13 cellular contexts compared by ENCODE assay signal in the genomic region with DNA sequence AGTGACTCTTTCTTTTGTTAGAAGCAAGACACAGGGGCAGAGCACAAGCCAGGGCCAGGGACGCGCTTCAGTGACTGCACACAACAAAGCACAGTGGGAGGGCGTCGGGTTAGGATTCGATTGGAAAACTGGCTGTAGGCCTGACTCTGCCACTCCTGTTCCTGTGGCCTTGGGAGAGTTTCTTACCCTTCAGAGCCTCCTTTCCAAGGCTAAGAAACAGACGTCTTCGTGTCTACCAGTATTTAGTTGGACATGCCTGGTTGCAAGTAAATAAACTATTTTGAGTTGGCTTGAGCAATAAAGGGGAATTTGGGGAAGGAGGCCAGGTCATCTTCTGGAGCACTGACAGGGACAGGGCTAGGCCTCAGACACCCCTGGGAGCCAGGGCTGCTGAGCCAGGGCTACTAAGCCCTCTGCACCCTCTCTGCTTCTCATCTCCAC.
DNase-seq lines count a peak whose midpoint lies in the region; ATAC-seq and TF ChIP-seq lines count a peak whose summit lies in the region.
"Had no signal": no experiment of that assay in that cellular context is flagged by ENCODE, and none has a peak within 500 bp of the region (broad histone marks: within the 10 kb centered on the region; RNA-seq: fewer than 3 reads in every experiment).

No MANE protein-coding gene starts in this region.

- no peaks in the 10 kb centered on the region for H3K27me3 ChIP-seq in IMR-90 (ENCODE audit: control insufficient read depth, insufficient read depth, low read length)
- H3K27me3 ChIP-seq in ovary: no peaks in the 10 kb centered on the region
- H3K27me3 ChIP-seq: brain microvascular endothelial cell had no signal

- H4K91ac ChIP-seq in IMR-90 (ENCODE audit: insufficient read depth, low read depth, low read length): peak overlapping the region; percentile 68; the same call in 1 of the 2 replicates

- in situ Hi-C loops in IMR-90 (cut with MboI; ENCODE audit: low sequenced_read_pairs): no loop called here

- no peak overlapping the region for H3K9ac ChIP-seq in IMR-90 (ENCODE audit: low read depth, low read length)

- TF ChIP-seq POLR2A in IMR-90 (IDR thresholded peaks at IDR 0.05; ENCODE audit: low read depth, low read length) (no peak), ovary (IDR thresholded peaks at IDR 0.05) (no peak)

- H3K27ac ChIP-seq in C4-2B (peak overlapping the region; percentile 46), IMR-90 (ENCODE audit: insufficient read depth, low read length) (peak overlapping the region; percentile 7; the same call in 1 of the 2 replicates), ovary (no peak overlapping the region)
- H3K27ac ChIP-seq: brain microvascular endothelial cell had no signal

- H3K56ac ChIP-seq in IMR-90 (ENCODE audit: extremely low read depth, insufficient read depth, low read length): 0 out of 2 replicates have a peak overlapping the region, but pooled peaks have one; percentile 2

- H3K18ac ChIP-seq in IMR-90 (ENCODE audit: low read depth, low read length): peak overlapping the region; percentile 16

- peak overlapping the region in 1 of 2 experiments; percentile 66; a peak in 1 of 4 replicates for H4K8ac ChIP-seq in IMR-90 (ENCODE audit: low read depth in 2 of 2, low read length in 2 of 2)

- H3K4me3 ChIP-seq in IMR-90 (ENCODE audit: insufficient read depth, low read depth, low read length) (no peak overlapping the region), ovary (no peak overlapping the region)

- H2BK5ac ChIP-seq in IMR-90 (ENCODE audit: low read depth, low read length, poor library complexity, severe bottlenecking): no peak overlapping the region

- peak overlapping the region; percentile 51 for H3K4ac ChIP-seq in IMR-90 (ENCODE audit: low read depth, low read length)

- TF ChIP-seq RAD21 in IMR-90 (IDR thresholded peaks at IDR 0.05; ENCODE audit: low read length): no peak

- H4K5ac ChIP-seq in IMR-90 (ENCODE audit: low read depth, low read length): no peak overlapping the region

- TF ChIP-seq EP300 in ovary (IDR thresholded peaks at IDR 0.05): no peak

- 0 out of 2 replicates have a peak, but pooled peaks cover 3% of the 10 kb centered on the region for H3K9me3 ChIP-seq in IMR-90 (ENCODE audit: control insufficient read depth, insufficient read depth, low read length)
- H3K9me3 ChIP-seq in ovary: no peaks in the 10 kb centered on the region

- H2BK15ac ChIP-seq in IMR-90 (ENCODE audit: low read depth, low read length): peak overlapping the region; percentile 47; the same call in 1 of the 3 replicates

- no peak overlapping the region for H3K4me2 ChIP-seq in IMR-90 (ENCODE audit: low read depth, low read length)

- no TSS peak for BruUV-seq in IMR-90 (replicated peaks; lab: Mats Ljungman, UMichigan)

- H2AK9ac ChIP-seq in IMR-90 (replicated peaks; ENCODE audit: low read depth, low read length, poor library complexity): no peak overlapping the region

- no peak for TF ChIP-seq CTCF in C4-2B (conservative IDR thresholded peaks at IDR 0.05)
- TF ChIP-seq CTCF in IMR-90 (conservative IDR thresholded peaks at IDR 0.05; ENCODE audit: low read depth, low read length): no peak
- TF ChIP-seq CTCF in ovary (IDR thresholded peaks at IDR 0.05): no peak

- POLR2A ChIA-PET in IMR-90 (lab: Charles Lee; ENCODE audit: unreplicated experiment): interaction anchor here (0.8 kb wide), 1 partner anchor 42 kb away, joined by 3 read pairs; no protein-coding TSS in a partner anchor

- H2BK20ac ChIP-seq in IMR-90 (ENCODE audit: low read depth, low read length): peak overlapping the region; percentile 57

- H2AK5ac ChIP-seq in IMR-90 (ENCODE audit: low read depth, low read length): peak overlapping the region; percentile 47; the same call in 1 of the 2 replicates

- no peaks in the 10 kb centered on the region for H3K79me1 ChIP-seq in IMR-90 (ENCODE audit: low read depth in 1 of 2, low read length in 2 of 2)

- ATAC-seq in IMR-90 (ENCODE audit: low read depth) (no peak), HG02610 (IDR thresholded peaks at IDR 0.05; ENCODE audit: unreplicated experiment) (no peak)

- H2BK120ac ChIP-seq in IMR-90 (ENCODE audit: low read depth, low read length): peak overlapping the region; percentile 90

- DNase-seq in IMR-90 (no peak), NCI-H748 treated with DMSO at 0.1 percent for 48 hours (lab: John Stamatoyannopoulos, UW) (peak; percentile 73), kidney tubule cell (ENCODE audit: low spot score) (peak; percentile 89), HUDEP-2 (lab: John Stamatoyannopoulos, UW; ENCODE audit: unreplicated experiment in 76 of 76) (no peak), SK-N-DZ (ENCODE audit: low spot score) (no peak), ovary (no peak)
- DNase-seq: brain microvascular endothelial cell; CD4-positive, alpha-beta memory T cell; islet precursor cell; KG1; stimulated activated CD4-positive, alpha-beta T cell treated with anti-CD3 and anti-CD28 coated beads, Interleukin-4, amount 100 ng/mL, for 24 hours had no signal

- H3K36me3 ChIP-seq in IMR-90 (ENCODE audit: control insufficient read depth, insufficient read depth, low read length) (no peaks in the 10 kb centered on the region), ovary (no peaks in the 10 kb centered on the region)
- H3K36me3 ChIP-seq: brain microvascular endothelial cell had no signal

- intact Hi-C loops in IMR-90 (cut with micrococcal nuclease): no loop called here
- intact Hi-C loops in ovary (cut with DNase I): no loop called here

- H2AFZ ChIP-seq in IMR-90 (replicated peaks; ENCODE audit: low read length, poor library complexity): no peak overlapping the region

- CTCF ChIA-PET in IMR-90 (lab: Yijun Ruan, JAX): interaction anchor here (0.6 kb wide), 1 partner anchor 53 kb away, joined by 3 read pairs; no protein-coding TSS in a partner anchor

- peak overlapping the region; percentile 59 for H3K14ac ChIP-seq in IMR-90 (replicated peaks; ENCODE audit: low read depth, low read length)

- 0 out of 2 replicates have a peak, but pooled peaks cover 10% of the 10 kb centered on the region for H3K9me1 ChIP-seq in IMR-90 (ENCODE audit: insufficient read depth, low read length)

- H3K23ac ChIP-seq in IMR-90 (ENCODE audit: low read depth, low read length): 0 out of 2 replicates have a peak overlapping the region, but pooled peaks have one; percentile 31

- no peaks in the 10 kb centered on the region for H4K20me1 ChIP-seq in IMR-90 (ENCODE audit: insufficient read depth, low read length)

- peaks cover 7% of the 10 kb centered on the region for H3K4me1 ChIP-seq in IMR-90 (ENCODE audit: control insufficient read depth, insufficient read depth, low read length)
- H3K4me1 ChIP-seq in ovary (ENCODE audit: insufficient read depth): no peaks in the 10 kb centered on the region

- WGBS in IMR-90 (ENCODE audit: extremely low coverage in 2 of 2, insufficient read length in 1 of 2), 2 experiments: no CpG with 5 or more reads among the region's 7 CpGs
- 28 to 39% (median 29%) methylated on average over 7 of the region's 7 CpGs for WGBS in ovary, 3 donors

- dilution Hi-C loops in IMR-90 (cut with HindIII; ENCODE audit: low sequenced_read_pairs, unreplicated experiment): no loop called here

TF ChIP-seq in IMR-90, 13 proteins besides CTCF, POLR2A, EP300 and RAD21:
- TF ChIP-seq FOS (IDR thresholded peaks at IDR 0.05; ENCODE audit: low read depth, low read length) (no peak), CEBPB (IDR thresholded peaks at IDR 0.05; ENCODE audit: low read depth, low read length) (0 out of 2 replicates have a peak, but pooled peaks have one; percentile 0), SMC3 (IDR thresholded peaks at IDR 0.05; ENCODE audit: low read depth, low read length) (no peak)
TF ChIP-seq in IMR-90: peak in this region for 1.

Comparison
In these comparisons a context has a peak if more than half of its experiments do, and no peak if none do; other contexts are left out.
1. H3K27ac ChIP-seq: peak in C4-2B (single experiment) and IMR-90 (single experiment); none in ovary (0 of 2).
2. DNase-seq: peak in NCI-H748 treated with DMSO at 0.1 percent for 48 hours (single experiment) and kidney tubule cell (single experiment); none in IMR-90 (single experiment), HUDEP-2 (0 of 76), SK-N-DZ (single experiment) and ovary (0 of 5).